Comparison of ENCODE assay signal across 8 cellular contexts in the genomic region with DNA sequence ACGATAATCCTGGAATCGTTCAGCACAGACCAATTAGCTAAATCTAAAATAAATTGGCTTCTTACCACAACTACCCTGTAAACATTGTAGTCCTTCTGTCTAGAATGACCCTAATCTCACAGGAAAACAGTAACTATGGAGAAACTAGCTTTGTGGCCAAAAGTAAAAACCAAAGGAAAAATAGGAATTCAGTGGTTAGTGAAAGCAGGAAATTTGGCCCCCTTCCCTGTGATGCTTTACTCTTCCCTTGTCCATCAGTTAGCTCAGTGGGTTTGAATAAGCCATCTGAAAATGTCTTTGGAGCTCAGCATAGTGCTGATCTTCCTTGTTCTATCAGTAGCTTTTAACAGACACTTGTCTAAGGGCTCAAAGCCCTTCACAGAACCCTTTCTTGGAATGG. TPM values are rescaled to one million over a fixed set of nuclear protein-coding genes. Genes with fewer than 3 reads are reported as not detected.
DNase-seq lines count a peak whose midpoint lies in the region; TF ChIP-seq lines count a peak whose summit lies in the region.

No MANE protein-coding gene starts in this region.

- H3K4me1 Mint-ChIP-seq in CD4-positive, alpha-beta memory T cell, result peaks cover 24 to 50% (median 31%) of the 10 kb centered on the region in 4 donors
- H3K4me1 Mint-ChIP-seq in dendritic cell treated with granulocyte-macrophage colony-stimulating factor and Interleukin-4, amounts not matched to agents 40 ng/mL and 50 ng/mL, for 4 days (ENCODE audit: low read depth), result peaks cover 12% of the 10 kb centered on the region

- peaks cover 19% of the 10 kb centered on the region for H3K79me2 ChIP-seq in neural cell (replicated peaks; ENCODE audit: insufficient read depth, low read length)

- no peaks in the 10 kb centered on the region for H3K27me3 Mint-ChIP-seq in CD4-positive, alpha-beta memory T cell
- H3K27me3 Mint-ChIP-seq in dendritic cell treated with granulocyte-macrophage colony-stimulating factor and Interleukin-4, amounts not matched to agents 40 ng/mL and 50 ng/mL, for 4 days, result no peaks in the 10 kb centered on the region

- TF ChIP-seq CTCF in neural cell (IDR thresholded peaks at IDR 0.05; ENCODE audit: poor library complexity, severe bottlenecking), result no peak
- no peak for TF ChIP-seq CTCF in testis (IDR thresholded peaks at IDR 0.05)

- H3K36me3 Mint-ChIP-seq in CD4-positive, alpha-beta memory T cell, result peaks cover 9 to 25% of the 10 kb centered on the region in 2 donors
- H3K36me3 Mint-ChIP-seq in dendritic cell treated with granulocyte-macrophage colony-stimulating factor and Interleukin-4, amounts not matched to agents 40 ng/mL and 50 ng/mL, for 4 days (ENCODE audit: low read depth), result peaks cover 22% of the 10 kb centered on the region

- WGBS in testis, 2 donors, result 11 to 21% methylated on average over 2 of the region's 2 CpGs

- no peaks in the 10 kb centered on the region for H4K20me1 ChIP-seq in neural cell (ENCODE audit: insufficient read depth)

- intact Hi-C loops in CD4-positive, alpha-beta memory T cell (cut with micrococcal nuclease), result loop anchor here (5.0 kb wide), 2 partner anchors 85 to 150 kb away; partner anchors contain the start of gene SPTSSB
- intact Hi-C loops in dendritic cell treated with granulocyte-macrophage colony-stimulating factor and Interleukin-4, amounts not matched to agents 40 ng/mL and 50 ng/mL, for 4 days (cut with micrococcal nuclease), result loop anchor here (5.0 to 10.0 kb wide), 6 partner anchors 118 to 820 kb away; partner anchors contain the start of genes B3GALNT1, KPNA4 and PPM1L
- intact Hi-C loops in testis (cut with DNase I; ENCODE audit: low total_unique reads), result no loop called here

- no peak for DNase-seq in CD4-positive, alpha-beta memory T cell
- peak; percentile 14 for DNase-seq in LHCN-M2 (ENCODE audit: low read depth)
- DNase-seq in testis, result no peak
- DNase-seq in SW 1271 (lab: John Stamatoyannopoulos, UW), result no peak
- DNase-seq in NOMO-1 treated with DMSO at 0.1 percent for 48 hours (lab: John Stamatoyannopoulos, UW; ENCODE audit: unreplicated experiment), result no peak
- no peak for DNase-seq in globus pallidus (ENCODE audit: low spot score)

- TF ChIP-seq POLR2A in testis (IDR thresholded peaks at IDR 0.05), result no peak

- peaks cover 12% of the 10 kb centered on the region for H3K36me3 ChIP-seq in CD4-positive, alpha-beta memory T cell (ENCODE audit: insufficient read depth, low read length)
- H3K36me3 ChIP-seq in neural cell (ENCODE audit: insufficient read depth, low read length) (no peaks in the 10 kb centered on the region), testis (ENCODE audit: low read depth, missing control alignments) (no peaks in the 10 kb centered on the region)

- CTCF ChIA-PET in CD4-positive, alpha-beta memory T cell (lab: Charles Lee; ENCODE audit: partially characterized antibody), result interaction anchor here (1.0 to 2.8 kb wide), 4 partner anchors 8 to 186 kb away, joined by 3 to 8 read pairs (median 3); no protein-coding TSS in a partner anchor

- peaks cover 49% of the 10 kb centered on the region for H3K4me1 ChIP-seq in CD4-positive, alpha-beta memory T cell (ENCODE audit: insufficient read depth, low read length)
- H3K4me1 ChIP-seq in testis, result peaks cover 6% of the 10 kb centered on the region

- H3K9me3 ChIP-seq in CD4-positive, alpha-beta memory T cell (ENCODE audit: control insufficient read depth in 1 of 2, low read length in 2 of 2), result no peaks in the 10 kb centered on the region
- no peaks in the 10 kb centered on the region for H3K9me3 ChIP-seq in neural cell (ENCODE audit: low read length)
- H3K9me3 ChIP-seq in testis, result no peaks in the 10 kb centered on the region

- H2AFZ ChIP-seq in neural cell (ENCODE audit: low read depth, low read length), result no peak overlapping the region

- no peaks in the 10 kb centered on the region for H3K9me3 Mint-ChIP-seq in CD4-positive, alpha-beta memory T cell
- H3K9me3 Mint-ChIP-seq in dendritic cell treated with granulocyte-macrophage colony-stimulating factor and Interleukin-4, amounts not matched to agents 40 ng/mL and 50 ng/mL, for 4 days, result no peaks in the 10 kb centered on the region

- H3F3A ChIP-seq in neural cell (ENCODE audit: insufficient read depth, low read length, poor library complexity, severe bottlenecking), result no peaks in the 10 kb centered on the region

- no peak overlapping the region for H3K9ac ChIP-seq in neural cell (ENCODE audit: low read length)

- no peaks in the 10 kb centered on the region for H3K9me2 ChIP-seq in neural cell (ENCODE audit: insufficient read depth, low read length)

- H3K27ac ChIP-seq in CD4-positive, alpha-beta memory T cell (ENCODE audit: low read depth, low read length), result no peak overlapping the region
- H3K27ac ChIP-seq in neural cell (ENCODE audit: low read length) (no peak overlapping the region), testis (no peak overlapping the region)

- no peaks in the 10 kb centered on the region for H3K27me3 ChIP-seq in CD4-positive, alpha-beta memory T cell (ENCODE audit: insufficient read depth, low read length)
- no peaks in the 10 kb centered on the region for H3K27me3 ChIP-seq in neural cell (ENCODE audit: insufficient read depth, low read depth, low read length)
- H3K27me3 ChIP-seq in testis, result no peaks in the 10 kb centered on the region

- H3K27ac Mint-ChIP-seq in CD4-positive, alpha-beta memory T cell, result peak overlapping the region; percentile 20 to 97 (median 88)
- H3K27ac Mint-ChIP-seq in dendritic cell treated with granulocyte-macrophage colony-stimulating factor and Interleukin-4, amounts not matched to agents 40 ng/mL and 50 ng/mL, for 4 days, result no peak overlapping the region

- TF ChIP-seq RAD21 in neural cell (conservative IDR thresholded peaks at IDR 0.05), result no peak

- peak overlapping the region; percentile 11 to 83 for H3K4me3 ChIP-seq in CD4-positive, alpha-beta memory T cell (ENCODE audit: low read length in 2 of 2)
- peak overlapping the region; percentile 89 for H3K4me3 ChIP-seq in neural cell (ENCODE audit: low read length)
- peak overlapping the region in 1 of 2 donors; percentile 87 for H3K4me3 ChIP-seq in testis

- POLR2A ChIA-PET in CD4-positive, alpha-beta memory T cell (lab: Charles Lee; ENCODE audit: partially characterized antibody), result interaction anchor here (0.8 to 2.6 kb wide), 2 partner anchors 8 to 10 kb away, joined by 3 to 10 read pairs; no protein-coding TSS in a partner anchor

- TF ChIP-seq EP300 in neural cell (conservative IDR thresholded peaks at IDR 0.05; ENCODE audit: poor library complexity, severe bottlenecking), result no peak

- peak overlapping the region; percentile 91 to 96 (median 93) for H3K4me3 Mint-ChIP-seq in CD4-positive, alpha-beta memory T cell
- peak overlapping the region; percentile 86 for H3K4me3 Mint-ChIP-seq in dendritic cell treated with granulocyte-macrophage colony-stimulating factor and Interleukin-4, amounts not matched to agents 40 ng/mL and 50 ng/mL, for 4 days

- H3K4me2 ChIP-seq in neural cell (ENCODE audit: low read length), result peak overlapping the region; percentile 84

TF ChIP-seq in neural cell, 6 proteins besides CTCF, POLR2A, EP300 and RAD21:
- no peak for TF ChIP-seq POLR2AphosphoS5 (IDR thresholded peaks at IDR 0.05)
- TF ChIP-seq EZH2 (IDR thresholded peaks at IDR 0.05; ENCODE audit: borderline replicate concordance, insufficient read depth, low read length, poor library complexity, severe bottlenecking), result no peak
- TF ChIP-seq MXI1 (conservative IDR thresholded peaks at IDR 0.05; ENCODE audit: poor library complexity, severe bottlenecking), result no peak
- TF ChIP-seq, protein P1, sequence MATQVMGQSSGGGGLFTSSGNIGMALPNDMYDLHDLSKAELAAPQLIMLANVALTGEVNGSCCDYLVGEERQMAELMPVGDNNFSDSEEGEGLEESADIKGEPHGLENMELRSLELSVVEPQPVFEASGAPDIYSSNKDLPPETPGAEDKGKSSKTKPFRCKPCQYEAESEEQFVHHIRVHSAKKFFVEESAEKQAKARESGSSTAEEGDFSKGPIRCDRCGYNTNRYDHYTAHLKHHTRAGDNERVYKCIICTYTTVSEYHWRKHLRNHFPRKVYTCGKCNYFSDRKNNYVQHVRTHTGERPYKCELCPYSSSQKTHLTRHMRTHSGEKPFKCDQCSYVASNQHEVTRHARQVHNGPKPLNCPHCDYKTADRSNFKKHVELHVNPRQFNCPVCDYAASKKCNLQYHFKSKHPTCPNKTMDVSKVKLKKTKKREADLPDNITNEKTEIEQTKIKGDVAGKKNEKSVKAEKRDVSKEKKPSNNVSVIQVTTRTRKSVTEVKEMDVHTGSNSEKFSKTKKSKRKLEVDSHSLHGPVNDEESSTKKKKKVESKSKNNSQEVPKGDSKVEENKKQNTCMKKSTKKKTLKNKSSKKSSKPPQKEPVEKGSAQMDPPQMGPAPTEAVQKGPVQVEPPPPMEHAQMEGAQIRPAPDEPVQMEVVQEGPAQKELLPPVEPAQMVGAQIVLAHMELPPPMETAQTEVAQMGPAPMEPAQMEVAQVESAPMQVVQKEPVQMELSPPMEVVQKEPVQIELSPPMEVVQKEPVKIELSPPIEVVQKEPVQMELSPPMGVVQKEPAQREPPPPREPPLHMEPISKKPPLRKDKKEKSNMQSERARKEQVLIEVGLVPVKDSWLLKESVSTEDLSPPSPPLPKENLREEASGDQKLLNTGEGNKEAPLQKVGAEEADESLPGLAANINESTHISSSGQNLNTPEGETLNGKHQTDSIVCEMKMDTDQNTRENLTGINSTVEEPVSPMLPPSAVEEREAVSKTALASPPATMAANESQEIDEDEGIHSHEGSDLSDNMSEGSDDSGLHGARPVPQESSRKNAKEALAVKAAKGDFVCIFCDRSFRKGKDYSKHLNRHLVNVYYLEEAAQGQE (IDR thresholded peaks at IDR 0.05; ENCODE audit: borderline replicate concordance), result no peak
- no peak for TF ChIP-seq SMC3 (conservative IDR thresholded peaks at IDR 0.05; ENCODE audit: poor library complexity)
- TF ChIP-seq TAF1 (IDR thresholded peaks at IDR 0.05; ENCODE audit: low read depth), result no peak

RNA-seq across cellular contexts. Expression of gene NMD3, which starts 1.6 kb away (rescaled TPM):
- 10 to 100 TPM; 38.7 to 41.4 TPM for total RNA-seq in CD4-positive, alpha-beta memory T cell
- polyA plus RNA-seq in CD4-positive, alpha-beta memory T cell, result 10 to 100 TPM; 42.8 to 52.6 TPM
- total RNA-seq in LHCN-M2 (2014; rRNA removed) (43.2 and 53.2 TPM in 2 replicates), testis (10 to 100 TPM; 28.6 to 30.5 TPM)
- polyA plus RNA-seq in LHCN-M2 (2012), result 20.0 TPM
- polyA plus RNA-seq in neural cell (22.4 and 25.3 TPM in 2 replicates), testis (ENCODE audit: insufficient read depth, low read depth, low replicate concordance) (17.5 TPM)
- 66.7 and 72.2 TPM in 2 replicates for polyA minus RNA-seq in neural cell
